ENCODE assay signal across 19 cellular contexts in genomic region chr11:102240502-102240901, GRCh38.
DNase-seq lines count a peak whose midpoint lies in the region; FAIRE-seq and TF ChIP-seq lines count a peak whose summit lies in the region.
"Had no signal": no experiment of that assay in that cellular context is flagged by ENCODE, and none has a peak within 500 bp of the region (broad histone marks: within the 10 kb centered on the region; RNA-seq: fewer than 3 reads in every experiment).

No MANE protein-coding gene starts in this region.

- no peak for TF ChIP-seq POLR2A in GM12892 (IDR thresholded peaks at IDR 0.05; ENCODE audit: low read depth, low read length)

- no peak overlapping the region for H3K4me3 Mint-ChIP-seq in H9
- H3K4me3 Mint-ChIP-seq: activated CD4-positive, alpha-beta T cell treated with anti-CD3 and anti-CD28 coated beads for 36 hours; brain; natural killer cell had no signal

- H2BK20ac ChIP-seq in H9 (ENCODE audit: low read depth, low read length, poor library complexity, severe bottlenecking), result no peak overlapping the region

- H2BK15ac ChIP-seq in H9 (ENCODE audit: low read depth, low read length), result no peak overlapping the region
- no peak overlapping the region for H2BK15ac ChIP-seq in mesenchymal stem cell (ENCODE audit: low read depth, poor library complexity, severe bottlenecking)

- H3K9me3 Mint-ChIP-seq in H9, result no peaks in the 10 kb centered on the region
- H3K9me3 Mint-ChIP-seq: brain, natural killer cell had no signal

- H3K9ac ChIP-seq in H9 (ENCODE audit: extremely low read depth, insufficient read length, low read length) (no peak overlapping the region), mesenchymal stem cell (ENCODE audit: low read length) (no peak overlapping the region)

- H3K4me2 ChIP-seq in H9 (ENCODE audit: insufficient read depth, insufficient read length, low read length) (no peak overlapping the region), mesenchymal stem cell (ENCODE audit: low read length, poor library complexity, severe bottlenecking) (no peak overlapping the region)

- no peak overlapping the region for H3K27ac Mint-ChIP-seq in H9
- H3K27ac Mint-ChIP-seq: activated CD4-positive, alpha-beta T cell treated with anti-CD3 and anti-CD28 coated beads for 36 hours; natural killer cell had no signal

- no peak overlapping the region for H2AK5ac ChIP-seq in H9 (ENCODE audit: insufficient read length, low read length)
- H2AK5ac ChIP-seq in mesenchymal stem cell (ENCODE audit: low read length, severe bottlenecking), result no peak overlapping the region

- H3K23ac ChIP-seq in H9 (ENCODE audit: insufficient read length, low read depth, low read length) (no peak overlapping the region), mesenchymal stem cell (ENCODE audit: low read length in 2 of 2) (no peak overlapping the region)

- no peak overlapping the region for H4K91ac ChIP-seq in H9 (ENCODE audit: insufficient read length, low read depth, low read length)
- H4K91ac ChIP-seq in mesenchymal stem cell (ENCODE audit: low read length), result no peak overlapping the region

- no peak for TF ChIP-seq CTCF in H9 (conservative IDR thresholded peaks at IDR 0.05)

- no peaks in the 10 kb centered on the region; the same call in 1 of the 2 replicates for H3K27me3 Mint-ChIP-seq in H9 (ENCODE audit: low read depth)
- H3K27me3 Mint-ChIP-seq: brain had no signal

- H3K27ac ChIP-seq in H9 (ENCODE audit: insufficient read length, low read depth, low read length) (no peak overlapping the region), mesenchymal stem cell (ENCODE audit: low read length, poor library complexity, severe bottlenecking) (peak overlapping the region; percentile 25)
- H3K27ac ChIP-seq: C4-2B, left ventricle myocardium inferior, skin epidermis had no signal

- WGBS in H9 (ENCODE audit: extremely low coverage, insufficient read length, low lambda C conversion rate), result no CpG with 5 or more reads among the region's 2 CpGs
- WGBS in mesenchymal stem cell, result 81% methylated on average over 2 of the region's 2 CpGs

- H2BK12ac ChIP-seq in H9 (ENCODE audit: insufficient read length, low read depth, low read length), result no peak overlapping the region
- H2BK12ac ChIP-seq in mesenchymal stem cell (ENCODE audit: low read length in 2 of 2), result no peak overlapping the region

- H2BK120ac ChIP-seq in H9 (ENCODE audit: low read depth, low read length, poor library complexity, severe bottlenecking) (no peak overlapping the region), mesenchymal stem cell (ENCODE audit: low read depth, low read length) (no peak overlapping the region)

- no peak overlapping the region for H3K4me3 ChIP-seq in mesenchymal stem cell (ENCODE audit: insufficient read depth in 1 of 2, low read depth in 1 of 2, low read length in 2 of 2)
- H3K4me3 ChIP-seq: left ventricle myocardium inferior, skin epidermis had no signal

- H3K18ac ChIP-seq in H9 (ENCODE audit: insufficient read length, low read depth, low read length) (no peak overlapping the region), mesenchymal stem cell (ENCODE audit: low read depth in 1 of 2, low read length in 2 of 2) (no peak overlapping the region)

- H3K4ac ChIP-seq in H9 (ENCODE audit: low read depth, low read length) (no peak overlapping the region), mesenchymal stem cell (ENCODE audit: low read depth in 1 of 2, low read length in 2 of 2) (no peak overlapping the region)

- peak; percentile 42 for FAIRE-seq in GM12892 (lab: Jason Lieb, UNC)
- FAIRE-seq: endometrium, G401.6 had no signal

- no peak overlapping the region for H3K56ac ChIP-seq in H9 (ENCODE audit: insufficient read length, low read depth, low read length)

- H3K4me1 ChIP-seq in H9 (ENCODE audit: insufficient read depth, low read length), result 0 out of 2 replicates have a peak, but pooled peaks cover 3% of the 10 kb centered on the region
- peaks cover 18% of the 10 kb centered on the region for H3K4me1 ChIP-seq in mesenchymal stem cell (ENCODE audit: control insufficient read depth, insufficient read depth, low read depth, low read length)

- no peaks in the 10 kb centered on the region for H3K23me2 ChIP-seq in H9 (ENCODE audit: insufficient read length, low read depth, low read length, poor library complexity, severe bottlenecking)

- H3K79me1 ChIP-seq in H9 (ENCODE audit: insufficient read depth, low read depth, low read length, poor library complexity, severe bottlenecking), result no peaks in the 10 kb centered on the region
- H3K79me1 ChIP-seq in mesenchymal stem cell (replicated peaks; ENCODE audit: low read length, poor library complexity, severe bottlenecking), result no peaks in the 10 kb centered on the region

- no peak overlapping the region for H3T11ph ChIP-seq in H9 (ENCODE audit: low read length)

- H2BK5ac ChIP-seq in H9 (ENCODE audit: insufficient read length, low read length), result no peak overlapping the region
- no peak overlapping the region for H2BK5ac ChIP-seq in mesenchymal stem cell (ENCODE audit: low read depth, low read length, poor library complexity, severe bottlenecking)

- DNase-seq in GM12892 (ENCODE audit: insufficient read length) (no peak), H9 (no peak), amniotic stem cell (lab: John Stamatoyannopoulos, UW) (peak; percentile 34), mesenchymal stem cell (peak; percentile 44), DMS 273 treated with DMSO at 0.1 percent for 48 hours (lab: John Stamatoyannopoulos, UW) (no peak), NCI-H524 treated with DMSO at 0.1 percent for 48 hours (lab: John Stamatoyannopoulos, UW) (no peak), retina (no peak)
- DNase-seq in activated effector memory CD4-positive, alpha-beta T cell treated with Interleukin-2 at 50 U/mL for 16 hours, result no peak
- DNase-seq: activated CD4-positive, alpha-beta T cell treated with anti-CD3 and anti-CD28 coated beads for 36 hours; activated T-cell treated with anti-CD3 and anti-CD28 coated beads, Interleukin-2, amount 50 U/mL, for 48 hours; left ventricle myocardium inferior; natural killer cell; NCI-H1048; NCI-H345 had no signal

- no peaks in the 10 kb centered on the region for H3K79me2 ChIP-seq in H9 (ENCODE audit: insufficient read depth, low read length)

- H4K8ac ChIP-seq in H9 (replicated peaks; ENCODE audit: insufficient read length, low read depth, low read length) (peak overlapping the region; percentile 19), mesenchymal stem cell (ENCODE audit: low read length) (no peak overlapping the region)

- no peaks in the 10 kb centered on the region for H4K20me1 ChIP-seq in H9 (ENCODE audit: control insufficient read depth, insufficient read depth, insufficient read length)

- no peaks in the 10 kb centered on the region for H3K36me3 ChIP-seq in mesenchymal stem cell (ENCODE audit: control insufficient read depth in 1 of 2, insufficient read depth in 2 of 2, low read depth in 1 of 2, low read length in 2 of 2)
- H3K36me3 ChIP-seq: left ventricle myocardium inferior had no signal

- H2AFZ ChIP-seq in H9 (ENCODE audit: low read length) (no peak overlapping the region), mesenchymal stem cell (ENCODE audit: low read depth, low read length) (no peak overlapping the region)

- H3K14ac ChIP-seq in H9 (ENCODE audit: insufficient read depth, low read length), result no peak overlapping the region
- H3K14ac ChIP-seq in mesenchymal stem cell (ENCODE audit: low read length in 2 of 2), result no peak overlapping the region

- no peak overlapping the region for H4K5ac ChIP-seq in H9 (ENCODE audit: insufficient read length, low read depth, low read length)

- H3K4me1 Mint-ChIP-seq in H9, result peaks cover 9 to 18% of the 10 kb centered on the region in 2 experiments
- H3K4me1 Mint-ChIP-seq: activated CD4-positive, alpha-beta T cell treated with anti-CD3 and anti-CD28 coated beads for 36 hours; natural killer cell had no signal

- H3K9me3 ChIP-seq in H9 (ENCODE audit: control insufficient read depth, low read depth, low read length), result no peaks in the 10 kb centered on the region
- H3K9me3 ChIP-seq in mesenchymal stem cell (ENCODE audit: control insufficient read depth, low read length), result no peaks in the 10 kb centered on the region
- H3K9me3 ChIP-seq: left ventricle myocardium inferior had no signal

- H3K27me3 ChIP-seq in H9 (ENCODE audit: insufficient read depth, low read length) (no peaks in the 10 kb centered on the region), mesenchymal stem cell (ENCODE audit: control insufficient read depth in 1 of 2, insufficient read depth in 1 of 2, low read length in 2 of 2) (no peaks in the 10 kb centered on the region)

- H3K36me3 Mint-ChIP-seq in H9 (ENCODE audit: insufficient read depth in 1 of 3, low read depth in 3 of 3), result no peaks in the 10 kb centered on the region; a peak in 1 of 7 replicates
- H3K36me3 Mint-ChIP-seq: brain, natural killer cell had no signal

Comparison
In these comparisons a context has a peak if more than half of its experiments do, and no peak if none do; other contexts are left out.
1. DNase-seq: peak in amniotic stem cell (single experiment) and mesenchymal stem cell (single experiment); none in GM12892 (single experiment), H9 (single experiment), activated effector memory CD4-positive, alpha-beta T cell treated with Interleukin-2 at 50 U/mL for 16 hours (single experiment), DMS 273 treated with DMSO at 0.1 percent for 48 hours (single experiment), NCI-H524 treated with DMSO at 0.1 percent for 48 hours (single experiment) and retina (single experiment).